3 cellular contexts compared by ENCODE assay signal in genomic region chrX:130803537-130803936, GRCh38.
TF ChIP-seq lines count a peak whose summit lies in the region.

No MANE protein-coding gene starts in this region.

TF ChIP-seq in A549, 52 proteins besides CTCF, POLR2A, EP300 and RAD21:
- TF ChIP-seq RNF2 (IDR thresholded peaks at IDR 0.05; ENCODE audit: borderline replicate concordance, low read depth) (no peak), MAFK (IDR thresholded peaks at IDR 0.05; ENCODE audit: partially characterized antibody) (peak; percentile 60)
TF ChIP-seq in A549: peak in this region for 1.

TF ChIP-seq in IMR-90, 13 proteins besides CTCF, POLR2A, EP300 and RAD21:
- peak; percentile 84 for TF ChIP-seq MAFK (IDR thresholded peaks at IDR 0.05; ENCODE audit: low read depth, low read length)
- no peak for TF ChIP-seq RCOR1 (IDR thresholded peaks at IDR 0.05; ENCODE audit: insufficient replicate concordance, low read length)

TF ChIP-seq in K562, 482 proteins besides CTCF, POLR2A, EP300 and RAD21:
- TF ChIP-seq ZNF316 (IDR thresholded peaks at IDR 0.05): peak; percentile 70
- peak; percentile 44; the same call in 1 of the 2 replicates for TF ChIP-seq MAFK (IDR thresholded peaks at IDR 0.05; ENCODE audit: low read length)
- TF ChIP-seq ETS2 (tag; IDR thresholded peaks at IDR 0.05; ENCODE audit: borderline replicate concordance, poor library complexity, severe bottlenecking): no peak
- peak; percentile 35; the same call in 1 of the 2 replicates for TF ChIP-seq MAFG (tag; conservative IDR thresholded peaks at IDR 0.05)
- no peak for TF ChIP-seq ZNF239 (CRISPR knock-in tag; IDR thresholded peaks at IDR 0.05)
- TF ChIP-seq STAT5B (CRISPR knock-in tag; IDR thresholded peaks at IDR 0.05): no peak
- no peak for TF ChIP-seq KAT8 (IDR thresholded peaks at IDR 0.05; ENCODE audit: low read depth)
- TF ChIP-seq MAFF (IDR thresholded peaks at IDR 0.05; ENCODE audit: low read length): peak; percentile 27; the same call in 1 of the 2 replicates
- no peak for TF ChIP-seq TEAD1 (CRISPR knock-in tag; IDR thresholded peaks at IDR 0.05)
- TF ChIP-seq C11orf30 (IDR thresholded peaks at IDR 0.05; ENCODE audit: low read depth): peak; percentile 50
